Comparison of ENCODE assay signal across 1 cellular context in genomic region chr12:70683976-70684375, GRCh38.
TF ChIP-seq lines count a peak whose summit lies in the region.

No MANE protein-coding gene starts in this region.

TF ChIP-seq in GM23338, 12 proteins besides CTCF, POLR2A, EP300 and RAD21 (continued from another document):
- TF ChIP-seq ZNF462 (CRISPR knock-in tag; IDR thresholded peaks at IDR 0.05) (no peak), EZH2 (IDR thresholded peaks at IDR 0.05; ENCODE audit: low read depth, unreplicated experiment) (no peak), CREB1 (CRISPR knock-in tag; IDR thresholded peaks at IDR 0.05; ENCODE audit: low read depth) (no peak), ZNF114 (CRISPR knock-in tag; IDR thresholded peaks at IDR 0.05) (no peak), POLR2AphosphoS5 (IDR thresholded peaks at IDR 0.05; ENCODE audit: low read depth) (no peak), ETS1 (IDR thresholded peaks at IDR 0.05) (no peak), STAT1 (IDR thresholded peaks at IDR 0.05; ENCODE audit: unreplicated experiment) (no peak), REST (IDR thresholded peaks at IDR 0.05; ENCODE audit: unreplicated experiment) (no peak), NANOG (IDR thresholded peaks at IDR 0.05; ENCODE audit: borderline replicate concordance) (no peak), EZH2phosphoT487 (IDR thresholded peaks at IDR 0.05; ENCODE audit: unreplicated experiment) (no peak)
